10 cellular contexts compared by ENCODE assay signal in the genomic region with DNA sequence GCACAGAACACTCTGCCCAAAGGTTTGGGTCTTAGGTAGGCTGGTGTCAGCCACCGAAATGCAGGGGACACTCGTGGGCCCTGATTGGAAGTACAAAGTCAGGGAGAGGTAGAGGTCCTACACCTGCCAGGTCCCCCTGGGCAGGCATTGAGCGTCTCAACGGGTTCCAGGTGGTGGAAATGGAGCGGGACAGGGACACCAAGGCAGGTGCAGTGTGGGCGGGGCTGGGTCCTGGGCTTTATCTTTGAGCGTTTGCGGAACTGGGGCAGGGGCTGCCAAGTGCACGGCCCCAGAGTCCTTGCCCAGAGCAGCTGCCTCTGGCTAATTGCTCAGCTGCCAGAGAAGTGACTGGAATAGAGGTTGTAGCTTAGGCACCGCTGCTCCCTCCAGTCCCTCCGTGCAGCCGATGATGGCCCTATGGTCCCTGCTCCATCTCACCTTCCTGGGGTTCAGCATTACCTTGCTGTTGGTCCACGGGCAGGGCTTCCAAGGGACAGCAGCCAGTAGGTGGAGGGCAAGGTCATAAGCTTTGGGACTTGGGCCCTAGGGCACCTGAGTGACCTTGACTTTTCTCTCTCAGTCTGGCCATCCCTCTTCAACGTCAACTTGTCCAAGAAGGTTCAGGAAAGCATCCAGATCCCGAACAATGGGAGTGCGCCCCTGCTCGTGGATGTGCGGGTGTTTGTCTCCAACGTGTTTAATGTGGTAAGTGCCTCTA. TPM values are rescaled to one million over a fixed set of nuclear protein-coding genes. Genes with fewer than 3 reads are reported as not detected.
DNase-seq lines count a peak whose midpoint lies in the region; ATAC-seq and TF ChIP-seq lines count a peak whose summit lies in the region.
"Had no signal": no experiment of that assay in that cellular context is flagged by ENCODE, and none has a peak within 500 bp of the region (broad histone marks: within the 10 kb centered on the region; RNA-seq: fewer than 3 reads in every experiment).

A gene (plus strand): TSS at position 324 of the 718 bp plus-strand sequence. CDS start 83 bp downstream, at position 407.

- POLR2A ChIA-PET in CD8-positive, alpha-beta memory T cell (lab: Charles Lee): no interaction called here

- CTCF ChIA-PET in CD8-positive, alpha-beta memory T cell (lab: Charles Lee): interaction anchor here (0.8 to 1.2 kb wide), 3 partner anchors 12 to 26 kb away, joined by 3 to 4 read pairs (median 3); no protein-coding TSS in a partner anchor

- no peaks in the 10 kb centered on the region for H3K9me3 ChIP-seq in CD8-positive, alpha-beta memory T cell (ENCODE audit: low read length)
- H3K9me3 ChIP-seq in ES-I3 (ENCODE audit: control insufficient read depth, insufficient read depth, low read length): no peaks in the 10 kb centered on the region
- H3K9me3 ChIP-seq in iPS-20b (ENCODE audit: insufficient read depth, low read depth, low read length): no peaks in the 10 kb centered on the region
- H3K9me3 ChIP-seq in thyroid gland: no peaks in the 10 kb centered on the region

- H3K27me3 Mint-ChIP-seq in CD8-positive, alpha-beta memory T cell: peaks cover 30 to 33% of the 10 kb centered on the region in 2 donors

- H3K9ac ChIP-seq in ES-I3 (ENCODE audit: low read depth, low read length): 0 out of 2 replicates have a peak within 1 kb of the TSS, but pooled peaks have one; percentile 4
- peak within 1 kb of the TSS; percentile 57; the same call in 1 of the 2 replicates for H3K9ac ChIP-seq in iPS-20b (ENCODE audit: low read depth, low read length)

- no peak for TF ChIP-seq POLR2A in thyroid gland (IDR thresholded peaks at IDR 0.05)

- peaks cover 48% of the 10 kb centered on the region for H3K4me1 ChIP-seq in CD8-positive, alpha-beta memory T cell (ENCODE audit: insufficient read depth, low read length)
- peaks cover 16% of the 10 kb centered on the region; the same call in 1 of the 2 replicates for H3K4me1 ChIP-seq in ES-I3 (ENCODE audit: insufficient read depth, low read length)
- peaks cover 7% of the 10 kb centered on the region; the same call in 1 of the 2 replicates for H3K4me1 ChIP-seq in iPS-20b (ENCODE audit: insufficient read depth, low read length)
- peaks cover 18 to 44% of the 10 kb centered on the region in 2 donors for H3K4me1 ChIP-seq in thyroid gland

- peak within 1 kb of the TSS in 3 of 8 donors; percentile 3 to 66 (median 47) for H3K27ac Mint-ChIP-seq in CD8-positive, alpha-beta memory T cell

- peaks cover 4% of the 10 kb centered on the region for H3K36me3 ChIP-seq in CD8-positive, alpha-beta memory T cell (ENCODE audit: insufficient read depth, low read length)
- H3K36me3 ChIP-seq in ES-I3 (ENCODE audit: insufficient read depth, low read length): 0 out of 2 replicates have a peak, but pooled peaks cover 5% of the 10 kb centered on the region
- peaks cover 12% of the 10 kb centered on the region for H3K36me3 ChIP-seq in iPS-20b (ENCODE audit: insufficient read depth, low read depth, low read length)
- peaks cover 6 to 9% of the 10 kb centered on the region in 2 donors for H3K36me3 ChIP-seq in thyroid gland

- no peaks in the 10 kb centered on the region for H3K9me3 Mint-ChIP-seq in CD8-positive, alpha-beta memory T cell

- H3K27ac ChIP-seq in CD8-positive, alpha-beta memory T cell (ENCODE audit: low read depth, low read length): no peak within 1 kb of the TSS
- H3K27ac ChIP-seq in iPS-20b (ENCODE audit: low read length) (no peak within 1 kb of the TSS), thyroid gland (no peak within 1 kb of the TSS)

- WGBS in thyroid gland, 2 donors: 46 to 56% methylated on average over 8 to 16 of the region's 19 CpGs

- intact Hi-C loops in thyroid gland (cut with DNase I): no loop called here

- H3K4me3 Mint-ChIP-seq in CD8-positive, alpha-beta memory T cell: peak within 1 kb of the TSS in 4 of 7 donors; percentile 8 to 56 (median 44)

- TF ChIP-seq CTCF in thyroid gland (IDR thresholded peaks at IDR 0.05): no peak

- peaks cover 0 to 12% (median 0%) of the 10 kb centered on the region in 3 donors for H3K36me3 Mint-ChIP-seq in CD8-positive, alpha-beta memory T cell

- no peak for ATAC-seq in HG03175 (IDR thresholded peaks at IDR 0.05; ENCODE audit: unreplicated experiment)

- peaks cover 26% of the 10 kb centered on the region for H3K27me3 ChIP-seq in CD8-positive, alpha-beta memory T cell (ENCODE audit: insufficient read depth, low read length, poor library complexity, severe bottlenecking)
- peaks cover 70% of the 10 kb centered on the region for H3K27me3 ChIP-seq in iPS-20b (ENCODE audit: insufficient read depth, low read length)
- peaks cover 26% of the 10 kb centered on the region for H3K27me3 ChIP-seq in thyroid gland

- no peak within 1 kb of the TSS for H3K4me3 ChIP-seq in CD8-positive, alpha-beta memory T cell (ENCODE audit: low read length)
- peak within 1 kb of the TSS; percentile 55 for H3K4me3 ChIP-seq in iPS-20b (ENCODE audit: low read length)
- H3K4me3 ChIP-seq in thyroid gland (replicated peaks in 1 of 3): no peak within 1 kb of the TSS

- no peak for DNase-seq in CD8-positive, alpha-beta memory T cell
- DNase-seq in NCI-H774 (lab: John Stamatoyannopoulos, UW) (peak; percentile 47), thyroid gland (no peak), cerebellum (ENCODE audit: low spot score) (no peak)
- DNase-seq in stimulated activated CD4-positive, alpha-beta T cell treated with anti-CD3 and anti-CD28 coated beads, Interleukin-2, amount 100 ng/mL, for 48 hours: no peak
- DNase-seq: activated CD4-positive, CD25-positive, alpha-beta regulatory T cell treated with anti-CD3 and anti-CD28 coated beads, Interleukin-2, amount 50 U/mL, for 72 hours; activated effector memory CD4-positive, alpha-beta T cell treated with Interleukin-2 at 50 U/mL for 16 hours had no signal

- peaks cover 23 to 61% (median 27%) of the 10 kb centered on the region in 3 donors for H3K4me1 Mint-ChIP-seq in CD8-positive, alpha-beta memory T cell

RNA-seq across cellular contexts. Expression of the gene that starts here (rescaled TPM):
- total RNA-seq in CD8-positive, alpha-beta memory T cell: 1 to 10 TPM; 2.8 to 3.0 TPM
- polyA plus RNA-seq in CD8-positive, alpha-beta memory T cell: 4.1 TPM
- total RNA-seq in thyroid gland: 1 to 10 TPM in 1 of 4 donors, not detected in 3; 2.2 TPM
- not detected for total RNA-seq in cerebellum
